35 cellular contexts compared by ENCODE assay signal in genomic region chrX:139483721-139484120, GRCh38. TPM values are rescaled to one million over a fixed set of nuclear protein-coding genes. Genes with fewer than 3 reads are reported as not detected.
"Had no signal": no experiment of that assay in that cellular context is flagged by ENCODE, and none has a peak within 500 bp of the region (broad histone marks: within the 10 kb centered on the region; RNA-seq: fewer than 3 reads in every experiment).

No MANE protein-coding gene starts in this region.

- H2AFZ ChIP-seq: neural progenitor cell had no signal

- ATAC-seq: naive thymus-derived CD4-positive, alpha-beta T cell; natural killer cell; pancreas; psoas muscle; right cardiac atrium; sciatic nerve; stimulated activated memory B cell treated with anti-CD40 and anti-IgM and Interleukin-4, amounts not matched to agents 10 μg/mL and 1 μg/mL and 100 μg/mL, for 72 hours; stimulated activated naive CD8-positive, alpha-beta T cell treated with anti-CD3 and anti-CD28 coated beads, Interleukin-15, amount 100 ng/mL, for 72 hours; stimulated activated naive CD8-positive, alpha-beta T cell treated with anti-CD3 and anti-CD28 coated beads, Interleukin-15, Interleukin-2, amounts not matched to agents 100 U/mL and 50 U/mL, for 24 hours; upper lobe of right lung had no signal

- DNase-seq: naive thymus-derived CD4-positive, alpha-beta T cell; natural killer cell; occipital lobe; pancreas; psoas muscle; right cardiac atrium; spleen; stimulated activated CD4-positive, alpha-beta T cell treated with anti-CD3 and anti-CD28 coated beads, Interleukin-12 subunit alpha, Interleukin-12 subunit beta, amount 100 ng/mL, for 4 hours; stimulated activated CD4-positive, alpha-beta T cell treated with anti-CD3 and anti-CD28 coated beads, Interleukin-1b, Interleukin-23, amount 100 ng/mL, for 48 hours; stimulated activated CD4-positive, alpha-beta T cell treated with anti-CD3 and anti-CD28 coated beads, Interleukin-4, amount 100 ng/mL, for 1 hour; stimulated activated CD4-positive, alpha-beta T cell treated with anti-CD3 and anti-CD28 coated beads, Interleukin-4, amount 100 ng/mL, for 4 hours; stimulated activated CD8-positive, alpha-beta memory T cell treated with anti-CD3 and anti-CD28 coated beads, Interleukin-4, amount 100 ng/mL, for 48 hours; stimulated activated naive CD4-positive, alpha-beta T cell; stimulated activated naive CD8-positive, alpha-beta T cell treated with anti-CD3 and anti-CD28 coated beads, Interleukin-15, amount 100 ng/mL, for 72 hours; stimulated activated naive CD8-positive, alpha-beta T cell treated with anti-CD3 and anti-CD28 coated beads, Interleukin-15, Interleukin-2, amounts not matched to agents 100 U/mL and 50 U/mL, for 24 hours; substantia nigra; testis; tibial artery; transverse colon; upper lobe of right lung; uterus had no signal

- H3K9me3 ChIP-seq: pancreas, psoas muscle, spleen, suprapubic skin, testis, tibial artery, transverse colon, upper lobe of right lung, uterus had no signal

- FAIRE-seq: pancreas had no signal

- H3K4me3 Mint-ChIP-seq: naive thymus-derived CD4-positive, alpha-beta T cell; natural killer cell; nephron; neural progenitor cell; stimulated activated memory B cell treated with anti-CD40 and anti-IgM and Interleukin-4, amounts not matched to agents 10 μg/mL and 1 μg/mL and 100 μg/mL, for 72 hours; stimulated activated naive CD8-positive, alpha-beta T cell treated with anti-CD3 and anti-CD28 coated beads, Interleukin-15, amount 100 ng/mL, for 72 hours; type B pancreatic cell had no signal

- H3K27ac ChIP-seq: neural progenitor cell, pancreas, psoas muscle, skin epidermis, spleen, suprapubic skin, testis, tibial artery, transverse colon, upper lobe of right lung, uterus had no signal

- H3K4me2 ChIP-seq: neural progenitor cell, smooth muscle cell had no signal

- H3K4me3 ChIP-seq: neural progenitor cell, pancreas, psoas muscle, skin epidermis, smooth muscle cell, spleen, suprapubic skin, testis, tibial artery, transverse colon, upper lobe of right lung, uterus had no signal

- H3K36me3 ChIP-seq: neural progenitor cell, pancreas, spleen, suprapubic skin, tibial artery, transverse colon, upper lobe of right lung, uterus had no signal

- H3K27me3 Mint-ChIP-seq: naive thymus-derived CD4-positive, alpha-beta T cell; stimulated activated memory B cell treated with anti-CD40 and anti-IgM and Interleukin-4, amounts not matched to agents 10 μg/mL and 1 μg/mL and 100 μg/mL, for 72 hours; stimulated activated naive CD8-positive, alpha-beta T cell treated with anti-CD3 and anti-CD28 coated beads, Interleukin-15, amount 100 ng/mL, for 72 hours had no signal

- H3K4me1 ChIP-seq: neural progenitor cell, pancreas, psoas muscle, spleen, suprapubic skin, testis, tibial artery, transverse colon, upper lobe of right lung, uterus had no signal

- H3K27ac Mint-ChIP-seq: naive thymus-derived CD4-positive, alpha-beta T cell; natural killer cell; neural progenitor cell; stimulated activated memory B cell treated with anti-CD40 and anti-IgM and Interleukin-4, amounts not matched to agents 10 μg/mL and 1 μg/mL and 100 μg/mL, for 72 hours; stimulated activated naive CD8-positive, alpha-beta T cell treated with anti-CD3 and anti-CD28 coated beads, Interleukin-15, amount 100 ng/mL, for 72 hours; type B pancreatic cell had no signal

- H3K9me3 Mint-ChIP-seq: natural killer cell; stimulated activated memory B cell treated with anti-CD40 and anti-IgM and Interleukin-4, amounts not matched to agents 10 μg/mL and 1 μg/mL and 100 μg/mL, for 72 hours; stimulated activated naive CD8-positive, alpha-beta T cell treated with anti-CD3 and anti-CD28 coated beads, Interleukin-15, amount 100 ng/mL, for 72 hours; type B pancreatic cell had no signal

- H3K27me3 ChIP-seq: neural progenitor cell, pancreas, spleen, suprapubic skin, testis, tibial artery, transverse colon, upper lobe of right lung had no signal

- H3K4me1 Mint-ChIP-seq: naive thymus-derived CD4-positive, alpha-beta T cell; natural killer cell; neural progenitor cell; stimulated activated memory B cell treated with anti-CD40 and anti-IgM and Interleukin-4, amounts not matched to agents 10 μg/mL and 1 μg/mL and 100 μg/mL, for 72 hours; stimulated activated naive CD8-positive, alpha-beta T cell treated with anti-CD3 and anti-CD28 coated beads, Interleukin-15, amount 100 ng/mL, for 72 hours had no signal

- H3K36me3 Mint-ChIP-seq: naive thymus-derived CD4-positive, alpha-beta T cell; natural killer cell; neural progenitor cell; stimulated activated memory B cell treated with anti-CD40 and anti-IgM and Interleukin-4, amounts not matched to agents 10 μg/mL and 1 μg/mL and 100 μg/mL, for 72 hours; type B pancreatic cell had no signal

RNA-seq across cellular contexts. Expression of gene F9, which starts 46.8 kb away (rescaled TPM):
- total RNA-seq: naive thymus-derived CD4-positive, alpha-beta T cell; natural killer cell; occipital lobe; osteocyte; posterior vena cava; psoas muscle; renal cortical epithelial cell; right cardiac atrium; sciatic nerve; smooth muscle cell; spleen; transverse colon; upper lobe of right lung; urinary bladder; uterus had no signal
- polyA plus RNA-seq: naive thymus-derived CD4-positive, alpha-beta T cell; neural cell; pancreas; psoas muscle; right cardiac atrium; smooth muscle cell; spleen; thymus had no signal
